ENCODE assay signal across 32 cellular contexts in genomic region chr12:43842259-43842658, GRCh38.
"Had no signal": no experiment of that assay in that cellular context is flagged by ENCODE, and none has a peak within 500 bp of the region (broad histone marks: within the 10 kb centered on the region; RNA-seq: fewer than 3 reads in every experiment).

No MANE protein-coding gene starts in this region.

- H3K4me1 Mint-ChIP-seq: WTC11 had no signal

- H3K4me1 ChIP-seq: gastrocnemius medialis had no signal

- ATAC-seq: activated T-cell treated with anti-CD3 and anti-CD28 coated beads, Interleukin-2, amount 50 U/mL, for 72 hours; body of pancreas; effector memory CD8-positive, alpha-beta T cell; foreskin keratinocyte; gastrocnemius medialis; heart left ventricle; T-helper 17 cell; WTC11 had no signal

- H3K27ac Mint-ChIP-seq: activated CD4-positive, alpha-beta memory T cell treated with anti-CD3 and anti-CD28 coated beads, Interleukin-2, amount 10 ng/mL, durations not matched to agents 7 days and 5 days; activated CD4-positive, alpha-beta T cell treated with anti-CD3 and anti-CD28 coated beads, Interleukin-2, amount 10 ng/mL, durations not matched to agents 7 days and 5 days; activated naive CD8-positive, alpha-beta T cell; activated T-cell treated with anti-CD3 and anti-CD28 coated beads, Interleukin-2, amount 50 U/mL, for 24 hours; activated T-cell treated with anti-CD3 and anti-CD28 coated beads, Interleukin-2, amount 50 U/mL, for 72 hours; effector memory CD8-positive, alpha-beta T cell; T-helper 17 cell; T-helper 2 cell treated with Interferon-gamma antibody and Interleukin-4, amounts not matched to agents 5 μg/mL and 100 μg/mL, for 36 hours; WTC11 had no signal

- H3K4me3 Mint-ChIP-seq: activated CD4-positive, alpha-beta memory T cell treated with anti-CD3 and anti-CD28 coated beads, Interleukin-2, amount 10 ng/mL, durations not matched to agents 7 days and 5 days; activated CD4-positive, alpha-beta T cell treated with anti-CD3 and anti-CD28 coated beads, Interleukin-2, amount 10 ng/mL, durations not matched to agents 7 days and 5 days; activated naive CD8-positive, alpha-beta T cell; activated T-cell treated with anti-CD3 and anti-CD28 coated beads, Interleukin-2, amount 50 U/mL, for 24 hours; activated T-cell treated with anti-CD3 and anti-CD28 coated beads, Interleukin-2, amount 50 U/mL, for 72 hours; effector memory CD8-positive, alpha-beta T cell; T-helper 17 cell; T-helper 2 cell treated with Interferon-gamma antibody and Interleukin-4, amounts not matched to agents 5 μg/mL and 100 μg/mL, for 36 hours; WTC11 had no signal

- DNase-seq: activated CD4-positive, alpha-beta memory T cell treated with anti-CD3 and anti-CD28 coated beads, Interleukin-2, amount 10 ng/mL, durations not matched to agents 7 days and 5 days; activated CD4-positive, alpha-beta T cell treated with anti-CD3 and anti-CD28 coated beads for 1 hour; activated CD4-positive, alpha-beta T cell treated with anti-CD3 and anti-CD28 coated beads for 4 hours; activated CD4-positive, alpha-beta T cell treated with anti-CD3 and anti-CD28 coated beads, Interleukin-2, amount 10 ng/mL, durations not matched to agents 7 days and 5 days; activated CD4-positive, alpha-beta T cell treated with anti-CD3 and anti-CD28 coated beads, Interleukin-2, amount 50 U/mL, for 4 hours; activated CD8-positive, alpha-beta memory T cell treated with anti-CD3 and anti-CD28 coated beads, Interleukin-2, amount 50 U/mL, for 48 hours; activated effector memory CD4-positive, alpha-beta T cell treated with Interleukin-2 at 50 U/mL for 16 hours; activated gamma-delta T cell treated with Interleukin-2 at 50 U/mL for 16 hours; activated naive CD4-positive, alpha-beta T cell treated with anti-CD3 and anti-CD28 coated beads, Interleukin-2, amount 50 U/mL, for 16 hours; activated naive CD4-positive, alpha-beta T cell treated with Interleukin-2 at 50 U/mL for 16 hours; activated T-cell treated with anti-CD3 and anti-CD28 coated beads for 4 hours; activated T-cell treated with anti-CD3 and anti-CD28 coated beads, Interleukin-2, amount 50 U/mL, for 24 hours; activated T-cell treated with anti-CD3 and anti-CD28 coated beads, Interleukin-2, amount 50 U/mL, for 72 hours; amniotic stem cell; anterior cingulate cortex; body of pancreas; caudate nucleus; cortex of kidney; dermis blood vessel endothelial cell; effector CD4-positive, alpha-beta T cell; effector memory CD8-positive, alpha-beta T cell; erythroblast; foreskin keratinocyte; gastrocnemius medialis; glutamatergic neuron; heart left ventricle; T-helper 17 cell; T1000 had no signal

- H3K27ac ChIP-seq: body of pancreas, esophagus muscularis mucosa, foreskin keratinocyte, gastrocnemius medialis, heart left ventricle had no signal

- H3K9me3 Mint-ChIP-seq: activated T-cell treated with anti-CD3 and anti-CD28 coated beads, Interleukin-2, amount 50 U/mL, for 24 hours had no signal

- H3K9me3 ChIP-seq: body of pancreas, esophagus muscularis mucosa, gastrocnemius medialis, heart left ventricle had no signal

- H3K4me3 ChIP-seq: body of pancreas, esophagus muscularis mucosa, gastrocnemius medialis, heart left ventricle had no signal

- H3K27me3 Mint-ChIP-seq: activated CD4-positive, alpha-beta memory T cell treated with anti-CD3 and anti-CD28 coated beads, Interleukin-2, amount 10 ng/mL, durations not matched to agents 7 days and 5 days; activated CD4-positive, alpha-beta T cell treated with anti-CD3 and anti-CD28 coated beads, Interleukin-2, amount 10 ng/mL, durations not matched to agents 7 days and 5 days; activated naive CD8-positive, alpha-beta T cell; activated T-cell treated with anti-CD3 and anti-CD28 coated beads, Interleukin-2, amount 50 U/mL, for 24 hours; effector memory CD8-positive, alpha-beta T cell; T-helper 17 cell had no signal
